ENCODE assay signal across 2 cellular contexts in the genomic region with DNA sequence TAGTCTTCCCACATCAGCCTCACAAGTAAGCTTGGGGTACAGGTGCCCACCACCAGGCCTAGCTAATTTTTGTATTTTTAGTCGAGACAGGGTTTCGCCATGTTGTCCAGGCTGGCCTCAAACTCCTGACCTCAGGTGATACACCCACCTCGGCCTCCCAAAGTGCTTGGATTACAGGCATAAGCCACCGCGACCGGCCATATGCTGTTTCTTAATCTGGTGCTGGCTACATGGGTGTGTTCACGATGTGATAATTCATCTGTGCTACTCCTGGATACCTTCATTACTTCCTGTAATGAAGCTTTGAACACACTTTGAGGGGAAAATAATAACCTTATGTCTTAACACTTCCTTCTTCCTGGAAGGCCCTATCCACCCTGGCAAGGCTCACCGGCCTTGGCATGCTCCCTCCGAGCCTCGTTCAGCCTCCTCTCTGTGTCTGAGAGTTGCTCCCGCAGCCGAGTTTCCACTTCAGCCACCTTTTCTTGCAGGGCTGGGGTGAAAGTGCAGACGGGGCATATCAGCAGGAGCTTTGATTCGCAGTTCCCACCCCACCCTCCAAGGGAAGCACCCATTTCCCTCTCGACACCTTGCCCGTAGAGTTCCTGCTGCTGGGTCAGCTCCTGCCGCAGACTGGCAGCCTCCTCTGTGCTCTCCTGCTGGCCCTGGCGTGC.
TF ChIP-seq lines count a peak whose summit lies in the region.

No MANE protein-coding gene starts in this region.

TF ChIP-seq in K562, 482 proteins besides CTCF, POLR2A, EP300 and RAD21:
- TF ChIP-seq DPF2 (IDR thresholded peaks at IDR 0.05) (no peak), ZNF586 (CRISPR knock-in tag; conservative IDR thresholded peaks at IDR 0.05) (no peak), ZNF778 (CRISPR knock-in tag; IDR thresholded peaks at IDR 0.05) (no peak), BRCA1 (IDR thresholded peaks at IDR 0.05) (no peak), BRCA1 (CRISPR knock-in tag; IDR thresholded peaks at IDR 0.05) (no peak), PCBP2 (IDR thresholded peaks at IDR 0.05; ENCODE audit: low read depth, low read length, poor library complexity, severe bottlenecking) (no peak)

TF ChIP-seq in HEK293T, 16 proteins besides CTCF, POLR2A, EP300 and RAD21:
- TF ChIP-seq FOXM1 (IDR thresholded peaks at IDR 0.05; ENCODE audit: borderline replicate concordance) (no peak), SUZ12 (IDR thresholded peaks at IDR 0.05) (no peak), HDGF (IDR thresholded peaks at IDR 0.05; ENCODE audit: borderline replicate concordance) (no peak), ARNT (IDR thresholded peaks at IDR 0.05) (no peak), NFRKB (IDR thresholded peaks at IDR 0.05) (no peak), CTBP1 (IDR thresholded peaks at IDR 0.05; ENCODE audit: borderline replicate concordance) (no peak), SP1 (IDR thresholded peaks at IDR 0.05) (no peak), ELF4 (IDR thresholded peaks at IDR 0.05) (no peak), BHLHE40 (IDR thresholded peaks at IDR 0.05; ENCODE audit: borderline replicate concordance) (no peak), ZNF384 (IDR thresholded peaks at IDR 0.05) (no peak), LEF1 (IDR thresholded peaks at IDR 0.05; ENCODE audit: borderline replicate concordance) (no peak), FOXA1 (IDR thresholded peaks at IDR 0.05) (no peak), PKNOX1 (IDR thresholded peaks at IDR 0.05) (no peak), L3MBTL2 (conservative IDR thresholded peaks at IDR 0.05) (no peak), TARDBP (IDR thresholded peaks at IDR 0.05) (no peak)
TF ChIP-seq in HEK293T: peak in this region for 0.
